8 cellular contexts compared by ENCODE assay signal in genomic region chr9:85522459-85523092, GRCh38.
A peak's percentile ranks its signal among the peaks of the same experiment; 100 is the strongest.
DNase-seq lines count a peak whose midpoint lies in the region; ATAC-seq, FAIRE-seq and TF ChIP-seq lines count a peak whose summit lies in the region.

No MANE protein-coding gene starts in this region.

- CTCF ChIA-PET in HepG2 (lab: Yijun Ruan, JAX; ENCODE audit: low intra/inter-chr PET ratio, low total read pairs) (no interaction called here), PC-3 (lab: Charles Lee) (no interaction called here)

- H2BK5ac ChIP-seq in mesenchymal stem cell (ENCODE audit: low read depth, low read length, poor library complexity, severe bottlenecking): no peak overlapping the region

- no peak for TF ChIP-seq EP300 in HepG2 (IDR thresholded peaks at IDR 0.05; ENCODE audit: low read depth in 2 of 2, low read length in 2 of 2)
- TF ChIP-seq EP300 in HepG2 (CRISPR knock-in tag; IDR thresholded peaks at IDR 0.05; ENCODE audit: borderline replicate concordance): no peak

- H3K79me2 ChIP-seq in HepG2 (ENCODE audit: insufficient read depth, low read length): no peaks in the 10 kb centered on the region
- no peaks in the 10 kb centered on the region for H3K79me2 ChIP-seq in PC-3 (ENCODE audit: low read length)

- intact Hi-C loops in HepG2 (cut with micrococcal nuclease; ENCODE audit: unreplicated experiment) (no loop called here), PC-3 (cut with micrococcal nuclease) (no loop called here)

- TF ChIP-seq RAD21 in liver (IDR thresholded peaks at IDR 0.05): no peak
- TF ChIP-seq RAD21 in HepG2 (CRISPR knock-in tag; IDR thresholded peaks at IDR 0.05): no peak

- H4K20me1 ChIP-seq in HepG2 (ENCODE audit: insufficient read depth, low read length) (no peaks in the 10 kb centered on the region), PC-3 (ENCODE audit: low read length) (no peaks in the 10 kb centered on the region)

- no peaks in the 10 kb centered on the region for H3K79me1 ChIP-seq in mesenchymal stem cell (replicated peaks; ENCODE audit: low read length, poor library complexity, severe bottlenecking)

- H2AK5ac ChIP-seq in mesenchymal stem cell (ENCODE audit: low read length, severe bottlenecking): no peak overlapping the region

- no peak overlapping the region for H2BK12ac ChIP-seq in mesenchymal stem cell (ENCODE audit: low read length in 2 of 2)

- peak overlapping the region in 1 of 2 donors; percentile 35 for H3K27ac ChIP-seq in liver (ENCODE audit: low read depth in 1 of 2, low read length in 2 of 2)
- H3K27ac ChIP-seq in HepG2 (ENCODE audit: extremely low read length, insufficient read depth, low read length): no peak overlapping the region
- no peak overlapping the region for H3K27ac ChIP-seq in PC-3 (ENCODE audit: low read length)
- no peak overlapping the region for H3K27ac ChIP-seq in ectodermal cell (ENCODE audit: insufficient read depth, low read depth, low read length, poor library complexity, severe bottlenecking)
- no peak overlapping the region for H3K27ac ChIP-seq in mesenchymal stem cell (ENCODE audit: low read length, poor library complexity, severe bottlenecking)
- H3K27ac ChIP-seq in substantia nigra (ENCODE audit: low read depth, low read length, poor library complexity, severe bottlenecking): peak overlapping the region; percentile 100

- H3K9me2 ChIP-seq in PC-3 (replicated peaks; ENCODE audit: low read length): no peaks in the 10 kb centered on the region

- no peak for ATAC-seq in HepG2
- peak; percentile 29; the same call in 1 of the 2 replicates for ATAC-seq in PC-3
- no peak for ATAC-seq in GM19463 (IDR thresholded peaks at IDR 0.05; ENCODE audit: unreplicated experiment)

- in situ Hi-C loops in HepG2 (cut with HindIII; ENCODE audit: extremely low pct_ligation_motif_present, low pct_unique_long_range_greater_than_20kb): no loop called here

- no peak overlapping the region for H3K4ac ChIP-seq in mesenchymal stem cell (ENCODE audit: low read depth in 1 of 2, low read length in 2 of 2)

- H3K4me1 ChIP-seq in liver (ENCODE audit: control insufficient read depth in 4 of 4, insufficient read depth in 4 of 4, low read length in 3 of 4) (peaks cover 0 to 4% (median under 1%) of the 10 kb centered on the region in 4 donors), HepG2 (ENCODE audit: insufficient read depth, low read length) (no peaks in the 10 kb centered on the region), PC-3 (ENCODE audit: insufficient read depth, low read length) (no peaks in the 10 kb centered on the region), ectodermal cell (ENCODE audit: control insufficient read depth, insufficient read depth, low read length) (no peaks in the 10 kb centered on the region), mesenchymal stem cell (ENCODE audit: control insufficient read depth, insufficient read depth, low read depth, low read length) (peaks cover 7% of the 10 kb centered on the region)

- no peak overlapping the region for H4K91ac ChIP-seq in mesenchymal stem cell (ENCODE audit: low read length)

- H3K9ac ChIP-seq in liver (ENCODE audit: low read depth in 1 of 2, low read length in 2 of 2) (no peak overlapping the region), HepG2 (ENCODE audit: insufficient read depth, low read depth, low read length) (no peak overlapping the region), PC-3 (ENCODE audit: low read length) (no peak overlapping the region), mesenchymal stem cell (ENCODE audit: low read length) (peak overlapping the region; percentile 63)

- WGBS in liver: 5% methylated on average over 55 of the region's 55 CpGs
- 71% methylated on average over 55 of the region's 55 CpGs for WGBS in HepG2 (ENCODE audit: low lambda C conversion rate)
- 14 to 16% methylated on average over 55 of the region's 55 CpGs for WGBS in ectodermal cell, 2 experiments
- WGBS in mesenchymal stem cell: 7% methylated on average over 52 of the region's 55 CpGs

- DNase-seq in HepG2 (ENCODE audit: low spot score) (no peak), PC-3 (no peak), mesenchymal stem cell (peak; percentile 45), substantia nigra (lab: John Stamatoyannopoulos, UW) (peak in 13 of 49 donors; percentile 14 to 48 (median 26))
- no peak for DNase-seq in effector CD8-positive, alpha-beta T cell (lab: John Stamatoyannopoulos, UW)

- POLR2A ChIA-PET in HepG2 (lab: Yijun Ruan, JAX): no interaction called here
- POLR2A ChIA-PET in PC-3 (lab: Charles Lee; ENCODE audit: unreplicated experiment): no interaction called here

- H3K27me3 ChIP-seq in liver (ENCODE audit: control insufficient read depth in 4 of 4, insufficient read depth in 4 of 4, low read length in 3 of 4) (peaks cover 0 to 2% (median under 1%) of the 10 kb centered on the region in 4 donors), HepG2 (ENCODE audit: control insufficient read depth in 1 of 2, insufficient read depth in 2 of 2, low read length in 2 of 2) (peaks cover 0 to 37% of the 10 kb centered on the region in 2 experiments; a peak in 4 of 5 replicates), PC-3 (ENCODE audit: low read length) (peaks cover 43% of the 10 kb centered on the region), ectodermal cell (ENCODE audit: control insufficient read depth, insufficient read depth, low read length, poor library complexity, severe bottlenecking) (peaks cover 32% of the 10 kb centered on the region), mesenchymal stem cell (ENCODE audit: control insufficient read depth in 1 of 2, insufficient read depth in 1 of 2, low read length in 2 of 2) (peaks cover 39 to 53% of the 10 kb centered on the region in 2 experiments)

- H3K23ac ChIP-seq in mesenchymal stem cell (ENCODE audit: low read length in 2 of 2): peak overlapping the region in 1 of 2 experiments; percentile 54

- H2BK120ac ChIP-seq in mesenchymal stem cell (ENCODE audit: low read depth, low read length): no peak overlapping the region

- no peak overlapping the region for H3K18ac ChIP-seq in mesenchymal stem cell (ENCODE audit: low read depth in 1 of 2, low read length in 2 of 2)

- FAIRE-seq in HepG2 (lab: Jason Lieb, UNC): no peak

- H3K14ac ChIP-seq in mesenchymal stem cell (ENCODE audit: low read length in 2 of 2): peak overlapping the region in 1 of 2 experiments; percentile 91

- H2BK15ac ChIP-seq in mesenchymal stem cell (ENCODE audit: low read depth, poor library complexity, severe bottlenecking): no peak overlapping the region

- TF ChIP-seq CTCF in liver (IDR thresholded peaks at IDR 0.05; ENCODE audit: low read depth, low read length, missing input control) (no peak), HepG2 (CRISPR knock-in tag; IDR thresholded peaks at IDR 0.05) (no peak), PC-3 (conservative IDR thresholded peaks at IDR 0.05; ENCODE audit: low read depth, low read length) (no peak)

- peak overlapping the region in 2 of 3 donors; percentile 6 to 31 for H3K4me3 ChIP-seq in liver (ENCODE audit: low read depth in 1 of 3, low read length in 3 of 3)
- no peak overlapping the region for H3K4me3 ChIP-seq in HepG2 (replicated peaks in 1 of 3; ENCODE audit: insufficient read depth in 1 of 3, low read depth in 2 of 3, low read length in 3 of 3)
- H3K4me3 ChIP-seq in PC-3 (ENCODE audit: low read length): peak overlapping the region; percentile 46; the same call in 1 of the 2 replicates
- peak overlapping the region; percentile 34 for H3K4me3 ChIP-seq in ectodermal cell (ENCODE audit: insufficient read depth, low read depth, low read length)
- peak overlapping the region; percentile 45 to 82 for H3K4me3 ChIP-seq in mesenchymal stem cell (ENCODE audit: insufficient read depth in 1 of 2, low read depth in 1 of 2, low read length in 2 of 2)

- H2AFZ ChIP-seq in HepG2 (ENCODE audit: low read length) (no peak overlapping the region), PC-3 (ENCODE audit: low read length) (0 out of 2 replicates have a peak overlapping the region, but pooled peaks have one; percentile 34), mesenchymal stem cell (ENCODE audit: low read depth, low read length) (peak overlapping the region; percentile 97)

- no peaks in the 10 kb centered on the region for H3F3A ChIP-seq in PC-3 (ENCODE audit: low read length, unreplicated experiment)

- no peak overlapping the region for H3K4me2 ChIP-seq in HepG2 (ENCODE audit: low read depth, low read length)
- peak overlapping the region; percentile 49 for H3K4me2 ChIP-seq in PC-3 (ENCODE audit: low read length)
- peak overlapping the region; percentile 93 for H3K4me2 ChIP-seq in mesenchymal stem cell (ENCODE audit: low read length, poor library complexity, severe bottlenecking)

- BruUV-seq in HepG2 (replicated peaks; lab: Mats Ljungman, UMichigan): no TSS peak
- no TSS peak for BruUV-seq in PC-3 (replicated peaks; lab: Mats Ljungman, UMichigan)

- H3K36me3 ChIP-seq in liver (ENCODE audit: control insufficient read depth in 4 of 4, insufficient read depth in 3 of 4, low read depth in 1 of 4, low read length in 3 of 4): no peaks in the 10 kb centered on the region
- H3K36me3 ChIP-seq in HepG2 (replicated peaks in 1 of 2; ENCODE audit: control insufficient read depth in 1 of 2, insufficient read depth in 2 of 2, low read length in 2 of 2): no peaks in the 10 kb centered on the region
- no peaks in the 10 kb centered on the region for H3K36me3 ChIP-seq in PC-3 (ENCODE audit: low read depth, low read length)
- no peaks in the 10 kb centered on the region for H3K36me3 ChIP-seq in ectodermal cell (ENCODE audit: control insufficient read depth, insufficient read depth, low read length)
- H3K36me3 ChIP-seq in mesenchymal stem cell (ENCODE audit: control insufficient read depth in 1 of 2, insufficient read depth in 2 of 2, low read depth in 1 of 2, low read length in 2 of 2): no peaks in the 10 kb centered on the region

- H3K9me3 ChIP-seq in liver (ENCODE audit: control insufficient read depth in 4 of 4, low read length in 3 of 4) (peaks cover 0 to 5% (median 0%) of the 10 kb centered on the region in 4 donors), HepG2 (ENCODE audit: low read length) (no peaks in the 10 kb centered on the region), PC-3 (ENCODE audit: low read length) (no peaks in the 10 kb centered on the region), ectodermal cell (ENCODE audit: control insufficient read depth, low read length) (no peaks in the 10 kb centered on the region), mesenchymal stem cell (ENCODE audit: control insufficient read depth, low read length) (peaks cover 4% of the 10 kb centered on the region)

- TF ChIP-seq POLR2A in HepG2 (IDR thresholded peaks at IDR 0.05; ENCODE audit: insufficient read depth in 1 of 2, low read depth in 2 of 2, low read length in 2 of 2): no peak

- H4K8ac ChIP-seq in mesenchymal stem cell (ENCODE audit: low read length): peak overlapping the region; percentile 17

TF ChIP-seq in liver, 16 proteins besides CTCF, POLR2A, EP300 and RAD21 (continues in another document):
- TF ChIP-seq EGR1 (IDR thresholded peaks at IDR 0.05; ENCODE audit: low read depth in 2 of 2) (no peak), YY1 (IDR thresholded peaks at IDR 0.05) (no peak), FOXA1 (IDR thresholded peaks at IDR 0.05) (no peak), NR2F2 (IDR thresholded peaks at IDR 0.05) (no peak), FOXA2 (IDR thresholded peaks at IDR 0.05) (no peak)

TF ChIP-seq in HepG2, 621 proteins besides CTCF, POLR2A, EP300 and RAD21 (continues in another document):
- TF ChIP-seq SOX6 (IDR thresholded peaks at IDR 0.05): no peak
- no peak for TF ChIP-seq SOX6 (CRISPR knock-in tag; IDR thresholded peaks at IDR 0.05)
- TF ChIP-seq ZNF660 (CRISPR knock-in tag; IDR thresholded peaks at IDR 0.05; ENCODE audit: borderline replicate concordance, low read depth): no peak
- TF ChIP-seq NR3C1 (CRISPR knock-in tag; IDR thresholded peaks at IDR 0.05): no peak

Comparison
In these comparisons a context has a peak if more than half of its experiments do, and no peak if none do; other contexts are left out.
1. H3K4me3 ChIP-seq: peak in liver (2 of 3), PC-3 (single experiment), ectodermal cell (single experiment) and mesenchymal stem cell (2 of 2); none in HepG2 (0 of 3).